ENCODE assay signal across 8 cellular contexts in the genomic region with DNA sequence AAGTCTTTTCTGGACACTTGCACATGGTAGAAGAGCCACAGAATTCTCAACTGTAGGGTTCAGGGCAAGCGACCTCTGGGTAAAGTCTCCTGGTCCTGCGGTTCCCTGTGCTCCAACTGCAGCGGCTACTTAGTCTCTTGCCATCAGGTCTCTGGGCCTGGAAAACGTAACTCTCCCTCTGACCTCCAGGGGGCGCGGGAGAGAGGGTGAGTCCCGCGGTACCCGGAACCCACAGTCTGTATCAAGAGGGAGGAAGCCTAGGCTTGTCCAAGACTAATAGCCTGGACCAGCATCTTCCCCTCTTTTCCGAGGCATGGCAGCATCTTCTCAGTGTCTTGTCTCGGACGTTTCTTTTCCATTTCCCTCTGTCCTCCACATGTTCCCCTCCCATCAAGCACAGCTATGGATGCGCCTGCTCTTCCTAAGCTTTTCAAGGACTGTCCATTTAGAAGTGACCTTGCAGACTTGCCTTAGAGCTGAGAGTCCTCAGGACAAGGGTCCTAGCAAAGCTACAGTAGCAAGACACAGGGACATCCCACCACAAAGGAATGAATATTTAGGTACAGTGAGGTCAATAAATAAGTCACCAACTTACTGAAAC. TPM values are rescaled to one million over a fixed set of nuclear protein-coding genes. Genes with fewer than 3 reads are reported as not detected.
DNase-seq lines count a peak whose midpoint lies in the region; ATAC-seq and TF ChIP-seq lines count a peak whose summit lies in the region.

No MANE protein-coding gene starts in this region.

- CTCF ChIA-PET in activated naive CD4-positive, alpha-beta T cell treated with anti-CD3 and anti-CD28 coated beads for 36 hours (lab: Charles Lee) = interaction anchor here (0.6 to 2.7 kb wide), 12 partner anchors 8 to 390 kb away, joined by 3 to 14 read pairs (median 3); no protein-coding TSS in a partner anchor

- no peaks in the 10 kb centered on the region for H3K9me3 Mint-ChIP-seq in activated naive CD4-positive, alpha-beta T cell treated with anti-CD3 and anti-CD28 coated beads for 36 hours

- H3K4me3 ChIP-seq in uterus = no peak overlapping the region

- no peaks in the 10 kb centered on the region for H3K27me3 ChIP-seq in uterus

- H3K27ac Mint-ChIP-seq in activated naive CD4-positive, alpha-beta T cell treated with anti-CD3 and anti-CD28 coated beads for 36 hours = no peak overlapping the region

- TF ChIP-seq CTCF in uterus (IDR thresholded peaks at IDR 0.05) = peak in 1 of 4 experiments; percentile 9

- no peaks in the 10 kb centered on the region for H3K4me1 ChIP-seq in uterus

- H3K36me3 Mint-ChIP-seq in activated naive CD4-positive, alpha-beta T cell treated with anti-CD3 and anti-CD28 coated beads for 36 hours (ENCODE audit: low read depth) = no peaks in the 10 kb centered on the region

- DNase-seq in GM04504 (ENCODE audit: low read depth) (peak; percentile 4), hepatic stellate cell (ENCODE audit: low spot score) (peak; percentile 25), uterus (no peak), OCI-M2 (lab: John Stamatoyannopoulos, UW; ENCODE audit: unreplicated experiment) (no peak)
- DNase-seq in activated naive CD4-positive, alpha-beta T cell treated with anti-CD3 and anti-CD28 coated beads for 36 hours = peak; percentile 79
- peak; percentile 5 to 40 (median 36) for DNase-seq in stimulated activated CD4-positive, alpha-beta T cell treated with anti-CD3 and anti-CD28 coated beads, Interleukin-1b, Interleukin-23, amount 100 ng/mL, for 24 hours (ENCODE audit: low read depth in 4 of 4, low spot score in 1 of 4)

- no peaks in the 10 kb centered on the region for H3K9me3 ChIP-seq in uterus

- no peak overlapping the region for H3K4me3 Mint-ChIP-seq in activated naive CD4-positive, alpha-beta T cell treated with anti-CD3 and anti-CD28 coated beads for 36 hours

- H3K4me1 Mint-ChIP-seq in activated naive CD4-positive, alpha-beta T cell treated with anti-CD3 and anti-CD28 coated beads for 36 hours (ENCODE audit: low read depth) = no peaks in the 10 kb centered on the region

- H3K27me3 Mint-ChIP-seq in activated naive CD4-positive, alpha-beta T cell treated with anti-CD3 and anti-CD28 coated beads for 36 hours (ENCODE audit: low read depth) = peaks cover 18% of the 10 kb centered on the region

- ATAC-seq in HG03280 (IDR thresholded peaks at IDR 0.05; ENCODE audit: unreplicated experiment) (peak; percentile 55), SK-N-SH treated with all-trans-retinoic acid at 6 μM for 48 hours (peak; percentile 94)

- no peak for TF ChIP-seq POLR2A in uterus (IDR thresholded peaks at IDR 0.05)

- intact Hi-C loops in activated naive CD4-positive, alpha-beta T cell treated with anti-CD3 and anti-CD28 coated beads for 36 hours (cut with micrococcal nuclease) = loop anchor here (1.0 kb wide), 3 partner anchors 58 to 391 kb away; no protein-coding TSS in a partner anchor
- intact Hi-C loops in uterus (cut with DNase I; ENCODE audit: low total_unique reads) = no loop called here

- H3K27ac ChIP-seq in uterus = no peak overlapping the region

- no peaks in the 10 kb centered on the region for H3K36me3 ChIP-seq in uterus

TF ChIP-seq in SK-N-SH treated with all-trans-retinoic acid at 6 μM for 48 hours, 23 proteins besides CTCF, POLR2A, EP300 and RAD21:
- no peak for TF ChIP-seq ISL1 (CRISPR knock-in tag; IDR thresholded peaks at IDR 0.05)
- no peak for TF ChIP-seq SNAI2 (CRISPR knock-in tag; IDR thresholded peaks at IDR 0.05)
- no peak for TF ChIP-seq ZNF565 (CRISPR knock-in tag; conservative IDR thresholded peaks at IDR 0.05; ENCODE audit: low read depth)
- TF ChIP-seq ZC3H10 (CRISPR knock-in tag; IDR thresholded peaks at IDR 0.05) = no peak
- no peak for TF ChIP-seq ZFP30 (CRISPR knock-in tag; IDR thresholded peaks at IDR 0.05)
- TF ChIP-seq, protein P1, sequence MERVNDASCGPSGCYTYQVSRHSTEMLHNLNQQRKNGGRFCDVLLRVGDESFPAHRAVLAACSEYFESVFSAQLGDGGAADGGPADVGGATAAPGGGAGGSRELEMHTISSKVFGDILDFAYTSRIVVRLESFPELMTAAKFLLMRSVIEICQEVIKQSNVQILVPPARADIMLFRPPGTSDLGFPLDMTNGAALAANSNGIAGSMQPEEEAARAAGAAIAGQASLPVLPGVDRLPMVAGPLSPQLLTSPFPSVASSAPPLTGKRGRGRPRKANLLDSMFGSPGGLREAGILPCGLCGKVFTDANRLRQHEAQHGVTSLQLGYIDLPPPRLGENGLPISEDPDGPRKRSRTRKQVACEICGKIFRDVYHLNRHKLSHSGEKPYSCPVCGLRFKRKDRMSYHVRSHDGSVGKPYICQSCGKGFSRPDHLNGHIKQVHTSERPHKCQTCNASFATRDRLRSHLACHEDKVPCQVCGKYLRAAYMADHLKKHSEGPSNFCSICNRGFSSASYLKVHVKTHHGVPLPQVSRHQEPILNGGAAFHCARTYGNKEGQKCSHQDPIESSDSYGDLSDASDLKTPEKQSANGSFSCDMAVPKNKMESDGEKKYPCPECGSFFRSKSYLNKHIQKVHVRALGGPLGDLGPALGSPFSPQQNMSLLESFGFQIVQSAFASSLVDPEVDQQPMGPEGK (CRISPR knock-in tag; IDR thresholded peaks at IDR 0.05; ENCODE audit: borderline replicate concordance) = no peak
- no peak for TF ChIP-seq TCF4 (CRISPR knock-in tag; IDR thresholded peaks at IDR 0.05; ENCODE audit: borderline replicate concordance)
- no peak for TF ChIP-seq GLIS3 (CRISPR knock-in tag; IDR thresholded peaks at IDR 0.05)
- no peak for TF ChIP-seq ESRRG (CRISPR knock-in tag; IDR thresholded peaks at IDR 0.05)
- TF ChIP-seq CSDC2 (CRISPR knock-in tag; IDR thresholded peaks at IDR 0.05) = no peak
- TF ChIP-seq, protein P2, sequence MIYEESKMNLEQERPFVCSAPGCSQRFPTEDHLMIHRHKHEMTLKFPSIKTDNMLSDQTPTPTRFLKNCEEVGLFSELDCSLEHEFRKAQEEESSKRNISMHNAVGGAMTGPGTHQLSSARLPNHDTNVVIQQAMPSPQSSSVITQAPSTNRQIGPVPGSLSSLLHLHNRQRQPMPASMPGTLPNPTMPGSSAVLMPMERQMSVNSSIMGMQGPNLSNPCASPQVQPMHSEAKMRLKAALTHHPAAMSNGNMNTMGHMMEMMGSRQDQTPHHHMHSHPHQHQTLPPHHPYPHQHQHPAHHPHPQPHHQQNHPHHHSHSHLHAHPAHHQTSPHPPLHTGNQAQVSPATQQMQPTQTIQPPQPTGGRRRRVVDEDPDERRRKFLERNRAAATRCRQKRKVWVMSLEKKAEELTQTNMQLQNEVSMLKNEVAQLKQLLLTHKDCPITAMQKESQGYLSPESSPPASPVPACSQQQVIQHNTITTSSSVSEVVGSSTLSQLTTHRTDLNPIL (CRISPR knock-in tag; IDR thresholded peaks at IDR 0.05; ENCODE audit: low read depth) = no peak
- TF ChIP-seq BACH2 (CRISPR knock-in tag; IDR thresholded peaks at IDR 0.05; ENCODE audit: borderline replicate concordance) = no peak
- no peak for TF ChIP-seq ARNTL (CRISPR knock-in tag; IDR thresholded peaks at IDR 0.05; ENCODE audit: borderline replicate concordance, low read depth)
- TF ChIP-seq ZNF70 (CRISPR knock-in tag; IDR thresholded peaks at IDR 0.05) = no peak
- TF ChIP-seq, protein P3, sequence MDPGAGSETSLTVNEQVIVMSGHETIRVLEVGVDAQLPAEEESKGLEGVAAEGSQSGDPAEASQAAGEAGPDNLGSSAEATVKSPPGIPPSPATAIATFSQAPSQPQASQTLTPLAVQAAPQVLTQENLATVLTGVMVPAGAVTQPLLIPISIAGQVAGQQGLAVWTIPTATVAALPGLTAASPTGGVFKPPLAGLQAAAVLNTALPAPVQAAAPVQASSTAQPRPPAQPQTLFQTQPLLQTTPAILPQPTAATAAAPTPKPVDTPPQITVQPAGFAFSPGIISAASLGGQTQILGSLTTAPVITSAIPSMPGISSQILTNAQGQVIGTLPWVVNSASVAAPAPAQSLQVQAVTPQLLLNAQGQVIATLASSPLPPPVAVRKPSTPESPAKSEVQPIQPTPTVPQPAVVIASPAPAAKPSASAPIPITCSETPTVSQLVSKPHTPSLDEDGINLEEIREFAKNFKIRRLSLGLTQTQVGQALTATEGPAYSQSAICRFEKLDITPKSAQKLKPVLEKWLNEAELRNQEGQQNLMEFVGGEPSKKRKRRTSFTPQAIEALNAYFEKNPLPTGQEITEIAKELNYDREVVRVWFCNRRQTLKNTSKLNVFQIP (CRISPR knock-in tag; IDR thresholded peaks at IDR 0.05; ENCODE audit: borderline replicate concordance, low read depth) = no peak
- TF ChIP-seq ZNF8 (CRISPR knock-in tag; IDR thresholded peaks at IDR 0.05) = no peak
- TF ChIP-seq OSR1 (CRISPR knock-in tag; IDR thresholded peaks at IDR 0.05) = no peak
- no peak for TF ChIP-seq RARB (CRISPR knock-in tag; IDR thresholded peaks at IDR 0.05)

RNA-seq across cellular contexts. Expression of a gene that starts 59.3 kb away (rescaled TPM):
- under 1 TPM; 0.29 to 0.30 TPM for total RNA-seq in activated naive CD4-positive, alpha-beta T cell treated with anti-CD3 and anti-CD28 coated beads for 36 hours
- total RNA-seq in uterus = under 1 TPM in 1 of 4 donors, not detected in 3; 0.41 TPM

Comparison
In these comparisons a context has a peak if more than half of its experiments do, and no peak if none do; other contexts are left out.
1. DNase-seq: peak in GM04504 (single experiment), activated naive CD4-positive, alpha-beta T cell treated with anti-CD3 and anti-CD28 coated beads for 36 hours (single experiment), hepatic stellate cell (single experiment) and stimulated activated CD4-positive, alpha-beta T cell treated with anti-CD3 and anti-CD28 coated beads, Interleukin-1b, Interleukin-23, amount 100 ng/mL, for 24 hours (4 of 4); none in uterus (0 of 2) and OCI-M2 (single experiment).